ENCODE assay signal across 1 cellular context in the genomic region with DNA sequence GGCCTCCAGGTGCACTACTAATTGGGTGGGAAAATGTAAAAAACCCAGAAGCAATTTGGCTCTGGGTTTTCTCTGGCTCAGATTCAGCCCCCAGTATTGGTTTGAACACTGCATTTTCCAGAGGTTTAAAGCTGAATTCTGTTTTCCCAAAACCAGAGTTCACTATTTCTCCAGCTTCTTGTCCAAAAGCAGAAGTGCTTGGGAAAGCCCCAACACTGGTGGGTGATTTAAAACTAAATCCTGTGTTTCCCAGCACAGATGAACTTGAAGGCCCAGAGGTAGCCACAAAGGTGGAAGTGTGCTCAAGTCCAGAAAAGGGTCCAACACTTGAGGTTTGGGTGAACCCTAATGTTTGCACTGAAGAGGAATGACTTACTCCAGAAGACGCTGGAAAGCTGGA.
TF ChIP-seq lines count a peak whose summit lies in the region.

No MANE protein-coding gene starts in this region.

TF ChIP-seq in HEK293, 187 proteins besides CTCF, POLR2A, EP300 and RAD21 (continued from another document):
- TF ChIP-seq, protein P1, sequence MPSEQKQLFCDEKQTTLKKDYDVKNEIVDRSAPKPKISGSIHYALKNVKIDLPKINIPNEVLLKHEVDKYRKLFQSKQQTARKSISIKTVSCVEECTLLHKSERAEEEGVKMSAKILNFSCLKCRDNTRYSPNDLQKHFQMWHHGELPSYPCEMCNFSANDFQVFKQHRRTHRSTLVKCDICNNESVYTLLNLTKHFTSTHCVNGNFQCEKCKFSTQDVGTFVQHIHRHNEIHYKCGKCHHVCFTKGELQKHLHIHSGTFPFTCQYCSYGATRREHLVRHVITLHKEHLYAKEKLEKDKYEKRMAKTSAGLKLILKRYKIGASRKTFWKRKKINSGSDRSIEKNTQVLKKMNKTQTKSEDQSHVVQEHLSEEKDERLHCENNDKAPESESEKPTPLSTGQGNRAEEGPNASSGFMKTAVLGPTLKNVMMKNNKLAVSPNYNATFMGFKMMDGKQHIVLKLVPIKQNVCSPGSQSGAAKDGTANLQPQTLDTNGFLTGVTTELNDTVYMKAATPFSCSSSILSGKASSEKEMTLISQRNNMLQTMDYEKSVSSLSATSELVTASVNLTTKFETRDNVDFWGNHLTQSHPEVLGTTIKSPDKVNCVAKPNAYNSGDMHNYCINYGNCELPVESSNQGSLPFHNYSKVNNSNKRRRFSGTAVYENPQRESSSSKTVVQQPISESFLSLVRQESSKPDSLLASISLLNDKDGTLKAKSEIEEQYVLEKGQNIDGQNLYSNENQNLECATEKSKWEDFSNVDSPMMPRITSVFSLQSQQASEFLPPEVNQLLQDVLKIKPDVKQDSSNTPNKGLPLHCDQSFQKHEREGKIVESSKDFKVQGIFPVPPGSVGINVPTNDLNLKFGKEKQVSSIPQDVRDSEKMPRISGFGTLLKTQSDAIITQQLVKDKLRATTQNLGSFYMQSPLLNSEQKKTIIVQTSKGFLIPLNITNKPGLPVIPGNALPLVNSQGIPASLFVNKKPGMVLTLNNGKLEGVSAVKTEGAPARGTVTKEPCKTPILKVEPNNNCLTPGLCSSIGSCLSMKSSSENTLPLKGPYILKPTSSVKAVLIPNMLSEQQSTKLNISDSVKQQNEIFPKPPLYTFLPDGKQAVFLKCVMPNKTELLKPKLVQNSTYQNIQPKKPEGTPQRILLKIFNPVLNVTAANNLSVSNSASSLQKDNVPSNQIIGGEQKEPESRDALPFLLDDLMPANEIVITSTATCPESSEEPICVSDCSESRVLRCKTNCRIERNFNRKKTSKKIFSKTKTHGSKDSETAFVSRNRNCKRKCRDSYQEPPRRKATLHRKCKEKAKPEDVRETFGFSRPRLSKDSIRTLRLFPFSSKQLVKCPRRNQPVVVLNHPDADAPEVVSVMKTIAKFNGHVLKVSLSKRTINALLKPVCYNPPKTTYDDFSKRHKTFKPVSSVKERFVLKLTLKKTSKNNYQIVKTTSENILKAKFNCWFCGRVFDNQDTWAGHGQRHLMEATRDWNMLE (tag by site-specific recombination; conservative IDR thresholded peaks at IDR 0.05; ENCODE audit: low read depth) = no peak
- TF ChIP-seq, protein P2, sequence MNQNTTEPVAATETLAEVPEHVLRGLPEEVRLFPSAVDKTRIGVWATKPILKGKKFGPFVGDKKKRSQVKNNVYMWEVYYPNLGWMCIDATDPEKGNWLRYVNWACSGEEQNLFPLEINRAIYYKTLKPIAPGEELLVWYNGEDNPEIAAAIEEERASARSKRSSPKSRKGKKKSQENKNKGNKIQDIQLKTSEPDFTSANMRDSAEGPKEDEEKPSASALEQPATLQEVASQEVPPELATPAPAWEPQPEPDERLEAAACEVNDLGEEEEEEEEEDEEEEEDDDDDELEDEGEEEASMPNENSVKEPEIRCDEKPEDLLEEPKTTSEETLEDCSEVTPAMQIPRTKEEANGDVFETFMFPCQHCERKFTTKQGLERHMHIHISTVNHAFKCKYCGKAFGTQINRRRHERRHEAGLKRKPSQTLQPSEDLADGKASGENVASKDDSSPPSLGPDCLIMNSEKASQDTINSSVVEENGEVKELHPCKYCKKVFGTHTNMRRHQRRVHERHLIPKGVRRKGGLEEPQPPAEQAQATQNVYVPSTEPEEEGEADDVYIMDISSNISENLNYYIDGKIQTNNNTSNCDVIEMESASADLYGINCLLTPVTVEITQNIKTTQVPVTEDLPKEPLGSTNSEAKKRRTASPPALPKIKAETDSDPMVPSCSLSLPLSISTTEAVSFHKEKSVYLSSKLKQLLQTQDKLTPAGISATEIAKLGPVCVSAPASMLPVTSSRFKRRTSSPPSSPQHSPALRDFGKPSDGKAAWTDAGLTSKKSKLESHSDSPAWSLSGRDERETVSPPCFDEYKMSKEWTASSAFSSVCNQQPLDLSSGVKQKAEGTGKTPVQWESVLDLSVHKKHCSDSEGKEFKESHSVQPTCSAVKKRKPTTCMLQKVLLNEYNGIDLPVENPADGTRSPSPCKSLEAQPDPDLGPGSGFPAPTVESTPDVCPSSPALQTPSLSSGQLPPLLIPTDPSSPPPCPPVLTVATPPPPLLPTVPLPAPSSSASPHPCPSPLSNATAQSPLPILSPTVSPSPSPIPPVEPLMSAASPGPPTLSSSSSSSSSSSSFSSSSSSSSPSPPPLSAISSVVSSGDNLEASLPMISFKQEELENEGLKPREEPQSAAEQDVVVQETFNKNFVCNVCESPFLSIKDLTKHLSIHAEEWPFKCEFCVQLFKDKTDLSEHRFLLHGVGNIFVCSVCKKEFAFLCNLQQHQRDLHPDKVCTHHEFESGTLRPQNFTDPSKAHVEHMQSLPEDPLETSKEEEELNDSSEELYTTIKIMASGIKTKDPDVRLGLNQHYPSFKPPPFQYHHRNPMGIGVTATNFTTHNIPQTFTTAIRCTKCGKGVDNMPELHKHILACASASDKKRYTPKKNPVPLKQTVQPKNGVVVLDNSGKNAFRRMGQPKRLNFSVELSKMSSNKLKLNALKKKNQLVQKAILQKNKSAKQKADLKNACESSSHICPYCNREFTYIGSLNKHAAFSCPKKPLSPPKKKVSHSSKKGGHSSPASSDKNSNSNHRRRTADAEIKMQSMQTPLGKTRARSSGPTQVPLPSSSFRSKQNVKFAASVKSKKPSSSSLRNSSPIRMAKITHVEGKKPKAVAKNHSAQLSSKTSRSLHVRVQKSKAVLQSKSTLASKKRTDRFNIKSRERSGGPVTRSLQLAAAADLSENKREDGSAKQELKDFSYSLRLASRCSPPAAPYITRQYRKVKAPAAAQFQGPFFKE (tag by site-specific recombination; IDR thresholded peaks at IDR 0.05; ENCODE audit: borderline replicate concordance) = no peak
